Comparison of ENCODE assay signal across 27 cellular contexts in genomic region chr2:106257135-106257534, GRCh38.
DNase-seq lines count a peak whose midpoint lies in the region; ATAC-seq and TF ChIP-seq lines count a peak whose summit lies in the region.
"Had no signal": no experiment of that assay in that cellular context is flagged by ENCODE, and none has a peak within 500 bp of the region (broad histone marks: within the 10 kb centered on the region; RNA-seq: fewer than 3 reads in every experiment).

No MANE protein-coding gene starts in this region.

- no peak for TF ChIP-seq CTCF in WTC11 (IDR thresholded peaks at IDR 0.05)
- no peak for TF ChIP-seq CTCF in osteocyte (IDR thresholded peaks at IDR 0.05)

- no peaks in the 10 kb centered on the region for H3K4me1 Mint-ChIP-seq in WTC11
- H3K4me1 Mint-ChIP-seq in osteocyte (ENCODE audit: unreplicated experiment), result no peaks in the 10 kb centered on the region
- H3K4me1 Mint-ChIP-seq: B cell; CD14-positive monocyte; CD8-positive, alpha-beta memory T cell had no signal

- no peak for ATAC-seq in WTC11
- no peak for ATAC-seq in left cardiac atrium
- ATAC-seq: A549; CD8-positive, alpha-beta T cell had no signal

- CTCF ChIA-PET in WTC11 (lab: Charles Lee), result interaction anchor here (0.7 kb wide), 1 partner anchor 1132 kb away, joined by 3 read pairs; no protein-coding TSS in a partner anchor
- CTCF ChIA-PET in HEK293T (lab: Yijun Ruan, JAX), result no interaction called here

- H3K27ac Mint-ChIP-seq in WTC11 (no peak overlapping the region), osteocyte (ENCODE audit: unreplicated experiment) (no peak overlapping the region)
- H3K27ac Mint-ChIP-seq: B cell; CD14-positive monocyte; CD4-positive, alpha-beta memory T cell; CD4-positive, alpha-beta T cell; CD4-positive, CD25-positive, alpha-beta regulatory T cell; CD8-positive, alpha-beta memory T cell; CD8-positive, alpha-beta T cell had no signal

- intact Hi-C loops in left cardiac atrium (cut with DNase I), result no loop called here

- POLR2A ChIA-PET in WTC11 (lab: Charles Lee), result no interaction called here
- POLR2A ChIA-PET in HEK293T (lab: Yijun Ruan, JAX), result no interaction called here

- H3K27me3 Mint-ChIP-seq in WTC11 (ENCODE audit: low read depth) (no peaks in the 10 kb centered on the region), osteocyte (ENCODE audit: unreplicated experiment) (peaks cover 13% of the 10 kb centered on the region)
- H3K27me3 Mint-ChIP-seq: CD4-positive, alpha-beta T cell had no signal

- DNase-seq in WTC11 (ENCODE audit: low spot score) (no peak), osteocyte (ENCODE audit: extremely low spot score, unreplicated experiment) (peak; percentile 10), left cardiac atrium (no peak), HEK293T (ENCODE audit: extremely low spot score) (no peak)
- DNase-seq: 8988T; ACHN; AML-193; BE2C; C1 segment of cervical spinal cord; Caco-2; Calu3; CD4-positive, alpha-beta memory T cell; CD4-positive, alpha-beta T cell; CD4-positive, CD25-positive, alpha-beta regulatory T cell; CD8-positive, alpha-beta memory T cell; CD8-positive, alpha-beta T cell; COR-L47; DMS 273 treated with DMSO at 0.1 percent for 48 hours; DMS153; DMS53; DMS79; DMS79 treated with DMSO at 0.1 percent for 48 hours; DND-41; EL had no signal

- H3K4me3 Mint-ChIP-seq in WTC11 (no peak overlapping the region), osteocyte (ENCODE audit: unreplicated experiment) (no peak overlapping the region)
- H3K4me3 Mint-ChIP-seq: B cell; CD14-positive monocyte; CD4-positive, alpha-beta memory T cell; CD4-positive, alpha-beta T cell; CD4-positive, CD25-positive, alpha-beta regulatory T cell; CD8-positive, alpha-beta memory T cell; CD8-positive, alpha-beta T cell had no signal

- no peaks in the 10 kb centered on the region for H3K36me3 Mint-ChIP-seq in WTC11
- no peaks in the 10 kb centered on the region for H3K36me3 Mint-ChIP-seq in osteocyte (ENCODE audit: unreplicated experiment)
- H3K36me3 Mint-ChIP-seq: CD14-positive monocyte; CD4-positive, alpha-beta memory T cell; CD4-positive, CD25-positive, alpha-beta regulatory T cell; CD8-positive, alpha-beta memory T cell; CD8-positive, alpha-beta T cell had no signal

- no peaks in the 10 kb centered on the region for H3K9me3 Mint-ChIP-seq in WTC11
- no peaks in the 10 kb centered on the region for H3K9me3 Mint-ChIP-seq in osteocyte (ENCODE audit: unreplicated experiment)
- H3K9me3 Mint-ChIP-seq: CD4-positive, alpha-beta memory T cell; CD4-positive, alpha-beta T cell; CD4-positive, CD25-positive, alpha-beta regulatory T cell; CD8-positive, alpha-beta memory T cell; CD8-positive, alpha-beta T cell had no signal

TF ChIP-seq in WTC11, 78 proteins besides CTCF, POLR2A, EP300 and RAD21:
- TF ChIP-seq ATF6 (CRISPR knock-in tag; IDR thresholded peaks at IDR 0.05), result no peak
- TF ChIP-seq HMGA2 (CRISPR knock-in tag; IDR thresholded peaks at IDR 0.05), result peak; percentile 94

TF ChIP-seq in HEK293T, 16 proteins besides CTCF, POLR2A, EP300 and RAD21:
- TF ChIP-seq CTBP1 (IDR thresholded peaks at IDR 0.05; ENCODE audit: borderline replicate concordance) (no peak), FOXA1 (IDR thresholded peaks at IDR 0.05) (no peak), SP1 (IDR thresholded peaks at IDR 0.05) (no peak), NFRKB (IDR thresholded peaks at IDR 0.05) (no peak), PKNOX1 (IDR thresholded peaks at IDR 0.05) (no peak), FOXK2 (IDR thresholded peaks at IDR 0.05) (no peak)
